In the genomic region with DNA sequence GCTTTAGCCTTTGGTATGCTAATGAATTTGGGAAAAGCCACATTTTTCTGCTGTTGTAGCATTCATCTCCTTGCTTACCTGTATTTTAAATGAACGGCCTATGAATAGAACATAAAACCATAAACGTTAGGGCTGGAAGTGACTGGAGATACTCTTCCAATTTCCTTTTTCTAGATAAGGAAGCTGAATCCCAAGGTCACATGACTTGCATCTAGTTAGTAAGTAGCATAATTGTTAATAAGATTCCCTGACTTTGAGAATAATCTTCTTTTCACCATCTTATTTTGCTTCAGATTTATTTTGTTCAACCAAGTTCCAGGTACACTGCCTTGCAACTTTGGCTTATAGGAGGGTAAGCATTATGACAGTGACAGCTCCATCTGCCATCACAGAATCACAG, we compare ENCODE assay signal across 19 cellular contexts.
"Had no signal": no experiment of that assay in that cellular context is flagged by ENCODE, and none has a peak within 500 bp of the region (broad histone marks: within the 10 kb centered on the region; RNA-seq: fewer than 3 reads in every experiment).

No MANE protein-coding gene starts in this region.

- H3K27me3 Mint-ChIP-seq: naive thymus-derived CD8-positive, alpha-beta T cell; progenitor cell of endocrine pancreas had no signal

- H3K9me3 ChIP-seq: heart right ventricle, pancreas, tibial artery, upper lobe of left lung, uterus had no signal

- FAIRE-seq: frontal cortex, pancreas, small intestine had no signal

- H3K27ac Mint-ChIP-seq: progenitor cell of endocrine pancreas had no signal

- ATAC-seq: heart right ventricle; naive thymus-derived CD8-positive, alpha-beta T cell; pancreas; right cardiac atrium; stimulated activated naive CD8-positive, alpha-beta T cell treated with anti-CD3 and anti-CD28 coated beads, Interleukin-15, Interleukin-2, amounts not matched to agents 100 U/mL and 50 U/mL, for 24 hours had no signal

- H3K4me3 Mint-ChIP-seq: naive thymus-derived CD8-positive, alpha-beta T cell; neural crest cell had no signal

- H3K27me3 ChIP-seq: dorsolateral prefrontal cortex, heart right ventricle, pancreas, tibial artery, upper lobe of left lung, uterus had no signal

- H3K4me1 ChIP-seq: uterus had no signal

- H3K27ac ChIP-seq: coronary artery, dorsolateral prefrontal cortex, heart right ventricle, pancreas, tibial artery, uterus had no signal

- H3K9me3 Mint-ChIP-seq: naive thymus-derived CD8-positive, alpha-beta T cell; neural crest cell had no signal

- H3K4me3 ChIP-seq: coronary artery, dorsolateral prefrontal cortex, heart right ventricle, pancreas, tibial artery, upper lobe of left lung, uterus had no signal

- DNase-seq: dorsolateral prefrontal cortex; effector CD8-positive, alpha-beta T cell; heart right ventricle; hypothalamus; kidney glomerular epithelial cell; naive thymus-derived CD8-positive, alpha-beta T cell; nucleus accumbens; pancreas; right cardiac atrium; small intestine; stimulated activated CD4-positive, alpha-beta T cell treated with anti-CD3 and anti-CD28 coated beads, Interleukin-12 subunit alpha, Interleukin-12 subunit beta, amount 100 ng/mL, for 4 hours; stimulated activated naive CD8-positive, alpha-beta T cell treated with anti-CD3 and anti-CD28 coated beads, Interleukin-15, Interleukin-2, amounts not matched to agents 100 U/mL and 50 U/mL, for 24 hours; tibial artery; upper lobe of left lung; uterus had no signal
